ENCODE assay signal across 18 cellular contexts in the genomic region with DNA sequence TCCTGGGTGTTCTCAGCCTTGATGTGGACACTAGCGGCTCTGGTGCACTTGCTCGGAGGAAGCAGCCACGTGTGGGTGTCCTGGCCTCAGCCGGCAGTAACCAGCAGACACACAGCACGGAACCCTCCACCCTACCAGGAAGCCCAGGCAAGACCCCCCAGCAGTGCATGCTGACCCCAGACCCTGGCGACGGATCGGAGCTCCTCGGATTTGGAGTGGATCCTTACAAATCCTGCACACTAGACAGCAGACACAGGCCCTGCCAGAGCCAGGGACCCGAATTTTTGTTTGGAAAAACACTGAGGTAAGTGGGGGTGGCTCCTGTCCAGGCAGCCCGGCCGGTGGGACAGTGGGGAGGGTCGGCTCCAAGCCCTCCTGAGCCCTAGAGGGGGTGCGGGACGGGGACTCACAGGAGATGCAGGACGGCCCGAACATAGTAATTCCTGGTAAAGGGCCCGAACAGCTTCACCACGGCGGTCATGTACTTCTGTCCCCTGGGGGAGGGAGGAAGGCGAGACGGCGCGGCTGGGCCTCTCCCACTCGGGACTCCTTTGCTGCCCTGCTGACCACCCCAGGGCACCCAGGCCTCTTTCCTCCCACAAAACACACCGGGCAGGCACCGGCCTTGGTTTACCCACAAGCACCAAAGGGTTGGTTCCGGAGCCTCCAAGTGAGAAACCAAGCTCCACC. TPM values are rescaled to one million over a fixed set of nuclear protein-coding genes. Genes with fewer than 3 reads are reported as not detected.
"Had no signal": no experiment of that assay in that cellular context is flagged by ENCODE, and none has a peak within 500 bp of the region (broad histone marks: within the 10 kb centered on the region; RNA-seq: fewer than 3 reads in every experiment).

No MANE protein-coding gene starts in this region.

- H3K9me3 ChIP-seq: ascending aorta, breast epithelium, gastrocnemius medialis, heart right ventricle, thoracic aorta, upper lobe of right lung had no signal

- H3K4me3 Mint-ChIP-seq: activated CD4-positive, alpha-beta T cell treated with anti-CD3 and anti-CD28 coated beads, Interleukin-2, amount 10 ng/mL, durations not matched to agents 7 days and 5 days; activated naive CD4-positive, alpha-beta T cell treated with anti-CD3 and anti-CD28 coated beads, Interleukin-2, amount 10 ng/mL, durations not matched to agents 7 days and 5 days; activated T-helper 17 cell treated with anti-CD3 and anti-CD28 coated beads, Interleukin-2, amount 50 U/mL, for 72 hours; nephron progenitor cell had no signal

- FAIRE-seq: islet of Langerhans, TTC549 had no signal

- H3K27me3 ChIP-seq: ascending aorta, breast epithelium, gastrocnemius medialis, heart right ventricle, upper lobe of right lung had no signal

- H3K4me3 ChIP-seq: ascending aorta, breast epithelium, gastrocnemius medialis, heart right ventricle, thoracic aorta, upper lobe of right lung had no signal

- H3K36me3 ChIP-seq: ascending aorta, breast epithelium, gastrocnemius medialis, thoracic aorta, upper lobe of right lung had no signal

- ATAC-seq: activated T-helper 17 cell treated with anti-CD3 and anti-CD28 coated beads, Interleukin-2, amount 50 U/mL, for 72 hours; gastrocnemius medialis; heart right ventricle; upper lobe of right lung had no signal

- H3K9me3 Mint-ChIP-seq: activated CD4-positive, alpha-beta T cell treated with anti-CD3 and anti-CD28 coated beads, Interleukin-2, amount 10 ng/mL, durations not matched to agents 7 days and 5 days; activated naive CD4-positive, alpha-beta T cell treated with anti-CD3 and anti-CD28 coated beads, Interleukin-2, amount 10 ng/mL, durations not matched to agents 7 days and 5 days; activated T-helper 17 cell treated with anti-CD3 and anti-CD28 coated beads, Interleukin-2, amount 50 U/mL, for 72 hours; nephron progenitor cell had no signal

- DNase-seq: activated CD4-positive, alpha-beta T cell treated with anti-CD3 and anti-CD28 coated beads, Interleukin-2, amount 10 ng/mL, durations not matched to agents 7 days and 5 days; activated naive CD4-positive, alpha-beta T cell treated with anti-CD3 and anti-CD28 coated beads, Interleukin-2, amount 10 ng/mL, durations not matched to agents 7 days and 5 days; dermis blood vessel endothelial cell; gastrocnemius medialis; heart right ventricle; nephron progenitor cell; stimulated activated CD4-positive, alpha-beta T cell treated with anti-CD3 and anti-CD28 coated beads, Interleukin-12 subunit alpha, Interleukin-12 subunit beta, amount 100 ng/mL, for 4 hours; stimulated activated CD4-positive, alpha-beta T cell treated with anti-CD3 and anti-CD28 coated beads, Interleukin-2, amount 100 ng/mL, for 24 hours; SW 1271; upper lobe of right lung had no signal

- H3K27ac ChIP-seq: ascending aorta, breast epithelium, gastrocnemius medialis, heart right ventricle, thoracic aorta, upper lobe of right lung had no signal

- H3K27ac Mint-ChIP-seq: activated CD4-positive, alpha-beta T cell treated with anti-CD3 and anti-CD28 coated beads, Interleukin-2, amount 10 ng/mL, durations not matched to agents 7 days and 5 days; activated T-helper 17 cell treated with anti-CD3 and anti-CD28 coated beads, Interleukin-2, amount 50 U/mL, for 72 hours; nephron progenitor cell had no signal

- H3K27me3 Mint-ChIP-seq: activated CD4-positive, alpha-beta T cell treated with anti-CD3 and anti-CD28 coated beads, Interleukin-2, amount 10 ng/mL, durations not matched to agents 7 days and 5 days; activated T-helper 17 cell treated with anti-CD3 and anti-CD28 coated beads, Interleukin-2, amount 50 U/mL, for 72 hours had no signal

RNA-seq across cellular contexts. Expression of a gene that starts 8.1 kb away (rescaled TPM):
- total RNA-seq: ascending aorta, breast epithelium, cerebellum, dermis blood vessel endothelial cell, gastrocnemius medialis, heart right ventricle, osteocyte, upper lobe of right lung had no signal
- polyA plus RNA-seq: heart right ventricle had no signal

RNA-seq across cellular contexts. Expression of a gene that starts 39.8 kb away (rescaled TPM):
- total RNA-seq: ascending aorta, cerebellum, dermis blood vessel endothelial cell, osteocyte had no signal
